1 cellular context compared by ENCODE assay signal in genomic region chr5:156314416-156314815, GRCh38.
TF ChIP-seq lines count a peak whose summit lies in the region.

No MANE protein-coding gene starts in this region.

TF ChIP-seq in GM23338, 12 proteins besides CTCF, POLR2A, EP300 and RAD21 (continued from another document):
- TF ChIP-seq ZNF462 (CRISPR knock-in tag; IDR thresholded peaks at IDR 0.05) (no peak), EZH2phosphoT487 (IDR thresholded peaks at IDR 0.05; ENCODE audit: unreplicated experiment) (no peak)
